17 cellular contexts compared by ENCODE assay signal in genomic region chr4:8250167-8250566, GRCh38. TPM values are rescaled to one million over a fixed set of nuclear protein-coding genes. Genes with fewer than 3 reads are reported as not detected.
DNase-seq lines count a peak whose midpoint lies in the region; ATAC-seq and TF ChIP-seq lines count a peak whose summit lies in the region.
"Had no signal": no experiment of that assay in that cellular context is flagged by ENCODE, and none has a peak within 500 bp of the region (broad histone marks: within the 10 kb centered on the region; RNA-seq: fewer than 3 reads in every experiment).

No MANE protein-coding gene starts in this region.

- H3K36me3 Mint-ChIP-seq in endothelial cell (ENCODE audit: low read depth, unreplicated experiment), result peaks cover 3% of the 10 kb centered on the region
- H3K36me3 Mint-ChIP-seq: CD4-positive, alpha-beta memory T cell; IgD-negative memory B cell had no signal

- H3K4me3 ChIP-seq in osteoblast (ENCODE audit: insufficient read depth, low read length) (no peak overlapping the region), upper lobe of right lung (no peak overlapping the region), tibial artery (no peak overlapping the region), upper lobe of left lung (no peak overlapping the region)

- no peak overlapping the region for H3K27ac ChIP-seq in osteoblast (ENCODE audit: low read depth, low read length)
- no peak overlapping the region for H3K27ac ChIP-seq in upper lobe of right lung
- H3K27ac ChIP-seq in tibial artery, result no peak overlapping the region
- H3K27ac ChIP-seq in upper lobe of left lung, result no peak overlapping the region
- H3K27ac ChIP-seq: C4-2B had no signal

- no peaks in the 10 kb centered on the region for H3K36me3 ChIP-seq in osteoblast (ENCODE audit: insufficient read depth, low read length)
- H3K36me3 ChIP-seq in upper lobe of right lung, result no peaks in the 10 kb centered on the region
- H3K36me3 ChIP-seq in tibial artery, result no peaks in the 10 kb centered on the region
- no peaks in the 10 kb centered on the region for H3K36me3 ChIP-seq in upper lobe of left lung

- TF ChIP-seq POLR2A in upper lobe of left lung (IDR thresholded peaks at IDR 0.05), result no peak

- H4K20me1 ChIP-seq in osteoblast (ENCODE audit: insufficient read depth, low read length), result no peaks in the 10 kb centered on the region

- ATAC-seq in upper lobe of right lung (peak; percentile 2), upper lobe of left lung (ENCODE audit: low FRiP score in 2 of 2) (no peak)
- ATAC-seq: HepG2 had no signal

- H3K27me3 Mint-ChIP-seq in endothelial cell (ENCODE audit: unreplicated experiment), result peaks cover 7% of the 10 kb centered on the region
- H3K27me3 Mint-ChIP-seq: IgD-negative memory B cell had no signal

- H3K4me1 ChIP-seq in osteoblast (ENCODE audit: insufficient read depth, low read length) (peaks cover 2% of the 10 kb centered on the region), upper lobe of right lung (peaks cover 19% of the 10 kb centered on the region), tibial artery (no peaks in the 10 kb centered on the region), upper lobe of left lung (peaks cover 12 to 30% (median 25%) of the 10 kb centered on the region in 4 donors)

- H3K4me3 Mint-ChIP-seq in endothelial cell (ENCODE audit: unreplicated experiment), result no peak overlapping the region
- H3K4me3 Mint-ChIP-seq: CD4-positive, alpha-beta memory T cell; H9 had no signal

- intact Hi-C loops in upper lobe of right lung (cut with DNase I), result no loop called here
- intact Hi-C loops in tibial artery (cut with DNase I; ENCODE audit: low total_unique reads), result no loop called here

- no peak overlapping the region for H2AFZ ChIP-seq in osteoblast (ENCODE audit: low read length)

- WGBS in upper lobe of left lung, 2 donors, result 79 to 89% methylated on average over 3 to 5 of the region's 5 CpGs

- TF ChIP-seq CTCF in osteoblast (IDR thresholded peaks at IDR 0.05; ENCODE audit: extremely low read depth, low read depth, low read length) (no peak), upper lobe of right lung (IDR thresholded peaks at IDR 0.05) (no peak), tibial artery (IDR thresholded peaks at IDR 0.05) (no peak), endothelial cell (IDR thresholded peaks at IDR 0.05; ENCODE audit: unreplicated experiment) (no peak), upper lobe of left lung (IDR thresholded peaks at IDR 0.05) (no peak)

- H3K9me3 Mint-ChIP-seq in endothelial cell (ENCODE audit: unreplicated experiment), result no peaks in the 10 kb centered on the region
- H3K9me3 Mint-ChIP-seq: IgD-negative memory B cell had no signal

- no peak for TF ChIP-seq EP300 in upper lobe of left lung (IDR thresholded peaks at IDR 0.05)

- H3K9me3 ChIP-seq in osteoblast (ENCODE audit: low read depth, low read length), result no peaks in the 10 kb centered on the region
- no peaks in the 10 kb centered on the region for H3K9me3 ChIP-seq in upper lobe of right lung
- no peaks in the 10 kb centered on the region for H3K9me3 ChIP-seq in tibial artery
- H3K9me3 ChIP-seq in upper lobe of left lung, result no peaks in the 10 kb centered on the region

- DNase-seq in CD1c-positive myeloid dendritic cell (ENCODE audit: extremely low spot score) (peak; percentile 39), foreskin melanocyte (peak; percentile 41), osteoblast (ENCODE audit: insufficient read length, low spot score, missing footprints) (peak; percentile 61), upper lobe of right lung (no peak), tibial artery (no peak), endothelial cell (ENCODE audit: low spot score) (no peak), upper lobe of left lung (no peak)
- DNase-seq: AML-193, DMS153, DMS79 treated with DMSO at 0.1 percent for 48 hours, GF-D8, H9 had no signal

- H3K79me2 ChIP-seq in osteoblast (ENCODE audit: insufficient read depth, low read length), result no peaks in the 10 kb centered on the region

- H3K4me2 ChIP-seq in osteoblast (ENCODE audit: insufficient read depth, low read length), result no peak overlapping the region

- no peaks in the 10 kb centered on the region for H3K4me1 Mint-ChIP-seq in endothelial cell (ENCODE audit: unreplicated experiment)
- H3K4me1 Mint-ChIP-seq: CD4-positive, alpha-beta memory T cell; IgD-negative memory B cell had no signal

- H3K27ac Mint-ChIP-seq in endothelial cell (ENCODE audit: unreplicated experiment), result no peak overlapping the region
- H3K27ac Mint-ChIP-seq: H9, IgD-negative memory B cell had no signal

- H3K27me3 ChIP-seq in osteoblast (ENCODE audit: insufficient read depth, low read length) (peaks cover 4% of the 10 kb centered on the region), upper lobe of right lung (no peaks in the 10 kb centered on the region), tibial artery (peaks cover 0 to 14% of the 10 kb centered on the region in 2 donors), upper lobe of left lung (no peaks in the 10 kb centered on the region)

RNA-seq across cellular contexts. Expression of gene HTRA3, which starts 19.4 kb away (rescaled TPM):
- 4.0 and 11.5 TPM in 2 replicates for total RNA-seq in osteoblast
- total RNA-seq in upper lobe of right lung, result 25.0 TPM
- total RNA-seq in endothelial cell (ENCODE audit: unreplicated experiment), result 1.7 TPM
- total RNA-seq in upper lobe of left lung, result 10 to 100 TPM in 5 of 6 donors, 1 to 10 TPM in 1; 5.2 to 51.1 (median 19.7) TPM
- total RNA-seq: CD4-positive, alpha-beta memory T cell; HepG2 had no signal

RNA-seq across cellular contexts. Expression of gene SH3TC1, which starts 51.1 kb away (rescaled TPM):
- total RNA-seq in osteoblast (3.5 and 3.6 TPM in 2 replicates), upper lobe of right lung (71.7 TPM), endothelial cell (ENCODE audit: unreplicated experiment) (114 TPM), upper lobe of left lung (100 to 1,000 TPM in 2 of 6 donors, 10 to 100 TPM in 4; 34.1 to 193 (median 81.4) TPM)
- total RNA-seq: H1 had no signal

Comparison
In these comparisons a context has a peak if more than half of its experiments do, and no peak if none do; other contexts are left out.
1. DNase-seq: peak in CD1c-positive myeloid dendritic cell (single experiment), foreskin melanocyte (single experiment) and osteoblast (single experiment); none in upper lobe of right lung (single experiment), tibial artery (0 of 2), endothelial cell (single experiment) and upper lobe of left lung (0 of 2).